ENCODE assay signal across 12 cellular contexts in genomic region chr1:116067564-116067887, GRCh38. TPM values are rescaled to one million over a fixed set of nuclear protein-coding genes. Genes with fewer than 3 reads are reported as not detected.
A peak's percentile ranks its signal among the peaks of the same experiment; 100 is the strongest.
DNase-seq lines count a peak whose midpoint lies in the region; ATAC-seq and TF ChIP-seq lines count a peak whose summit lies in the region.
"Had no signal": no experiment of that assay in that cellular context is flagged by ENCODE, and none has a peak within 500 bp of the region (broad histone marks: within the 10 kb centered on the region; RNA-seq: fewer than 3 reads in every experiment).

No MANE protein-coding gene starts in this region.

- no peaks in the 10 kb centered on the region for H3K4me1 ChIP-seq in stomach
- H3K4me1 ChIP-seq: right lobe of liver had no signal

- no peak for TF ChIP-seq POLR2A in stomach (IDR thresholded peaks at IDR 0.05)

- POLR2A ChIA-PET in activated CD4-positive, alpha-beta T cell treated with anti-CD3 and anti-CD28 coated beads, Interleukin-2, amount 10 ng/mL, durations not matched to agents 7 days and 5 days (lab: Charles Lee): no interaction called here

- H3K4me1 Mint-ChIP-seq in activated CD4-positive, alpha-beta T cell treated with anti-CD3 and anti-CD28 coated beads, Interleukin-2, amount 10 ng/mL, durations not matched to agents 7 days and 5 days: no peaks in the 10 kb centered on the region

- intact Hi-C loops in left cardiac atrium (cut with DNase I) (no loop called here), stomach (cut with DNase I; ENCODE audit: low total_unique reads) (no loop called here)

- TF ChIP-seq CTCF in astrocyte of the cerebellum (IDR thresholded peaks at IDR 0.05; ENCODE audit: low read depth, low read length, missing control alignments) (no peak), stomach (IDR thresholded peaks at IDR 0.05) (no peak)

- CTCF ChIA-PET in activated CD4-positive, alpha-beta T cell treated with anti-CD3 and anti-CD28 coated beads, Interleukin-2, amount 10 ng/mL, durations not matched to agents 7 days and 5 days (lab: Charles Lee): interaction anchor here (2.0 kb wide), 1 partner anchor 20 kb away, joined by 5 read pairs; no protein-coding TSS in a partner anchor

- TF ChIP-seq EP300 in stomach (IDR thresholded peaks at IDR 0.05): no peak

- WGBS in stomach, 5 donors: 58 to 85% (median 83%) methylated on average over 2 of the region's 2 CpGs

- H3K27ac ChIP-seq in stomach: peak overlapping the region in 4 of 5 donors; percentile 25 to 49 (median 26)
- H3K27ac ChIP-seq: right lobe of liver had no signal

- H3K9me3 Mint-ChIP-seq in activated CD4-positive, alpha-beta T cell treated with anti-CD3 and anti-CD28 coated beads, Interleukin-2, amount 10 ng/mL, durations not matched to agents 7 days and 5 days: no peaks in the 10 kb centered on the region

- H3K27ac Mint-ChIP-seq in activated CD4-positive, alpha-beta T cell treated with anti-CD3 and anti-CD28 coated beads, Interleukin-2, amount 10 ng/mL, durations not matched to agents 7 days and 5 days: no peak overlapping the region

- ATAC-seq in left cardiac atrium: peak in 1 of 2 donors; percentile 97
- ATAC-seq: right lobe of liver had no signal

- H3K4me3 ChIP-seq in astrocyte of the cerebellum (ENCODE audit: low read depth, low read length) (no peak overlapping the region), stomach (no peak overlapping the region)
- H3K4me3 ChIP-seq: right lobe of liver had no signal

- no peaks in the 10 kb centered on the region for H3K27me3 ChIP-seq in stomach
- H3K27me3 ChIP-seq: right lobe of liver had no signal

- in situ Hi-C loops in astrocyte of the cerebellum (cut with HindIII; ENCODE audit: low sequenced_read_pairs): no loop called here

- DNase-seq in GM04504 (ENCODE audit: low read depth) (peak; percentile 87), astrocyte of the cerebellum (ENCODE audit: low read depth) (peak; percentile 46), left cardiac atrium (peak; percentile 39), stomach (no peak), Kasumi-1 (lab: John Stamatoyannopoulos, UW) (no peak), cerebellar nuclear complex (lab: John Stamatoyannopoulos, UW) (no peak)
- DNase-seq in activated naive CD4-positive, alpha-beta T cell treated with Interleukin-2 at 50 U/mL for 16 hours: no peak
- no peak for DNase-seq in activated CD4-positive, alpha-beta T cell treated with anti-CD3 and anti-CD28 coated beads, Interleukin-2, amount 10 ng/mL, durations not matched to agents 7 days and 5 days
- DNase-seq: midbrain, NCI-H446, right lobe of liver had no signal

- H3K4me3 Mint-ChIP-seq in activated CD4-positive, alpha-beta T cell treated with anti-CD3 and anti-CD28 coated beads, Interleukin-2, amount 10 ng/mL, durations not matched to agents 7 days and 5 days: no peak overlapping the region

- H3K27me3 Mint-ChIP-seq in activated CD4-positive, alpha-beta T cell treated with anti-CD3 and anti-CD28 coated beads, Interleukin-2, amount 10 ng/mL, durations not matched to agents 7 days and 5 days: peaks cover 29% of the 10 kb centered on the region

- peaks cover 0 to 72% (median 63%) of the 10 kb centered on the region in 4 donors for H3K36me3 ChIP-seq in stomach
- H3K36me3 ChIP-seq: right lobe of liver had no signal

- H3K9me3 ChIP-seq in stomach: no peaks in the 10 kb centered on the region
- H3K9me3 ChIP-seq: right lobe of liver had no signal

- no peaks in the 10 kb centered on the region for H3K36me3 Mint-ChIP-seq in activated CD4-positive, alpha-beta T cell treated with anti-CD3 and anti-CD28 coated beads, Interleukin-2, amount 10 ng/mL, durations not matched to agents 7 days and 5 days (ENCODE audit: low read depth)

RNA-seq across cellular contexts. Expression of gene MAB21L3, which starts 43.7 kb away (rescaled TPM):
- total RNA-seq in left cardiac atrium: under 1 TPM in 1 of 2 donors, not detected in 1; 0.12 TPM
- total RNA-seq in stomach: under 1 TPM in 1 of 5 donors, not detected in 4; 0.18 TPM
- polyA plus RNA-seq in stomach: under 1 TPM in 1 of 3 donors, not detected in 2; 0.60 TPM
- total RNA-seq in activated CD4-positive, alpha-beta T cell treated with anti-CD3 and anti-CD28 coated beads, Interleukin-2, amount 10 ng/mL, durations not matched to agents 7 days and 5 days: not detected
- total RNA-seq: activated CD8-positive, alpha-beta memory T cell treated with anti-CD3 and anti-CD28 coated beads for 36 hours had no signal

Comparison
In these comparisons a context has a peak if more than half of its experiments do, and no peak if none do; other contexts are left out.
1. DNase-seq: peak in GM04504 (single experiment), astrocyte of the cerebellum (single experiment) and left cardiac atrium (single experiment); none in stomach (single experiment), activated naive CD4-positive, alpha-beta T cell treated with Interleukin-2 at 50 U/mL for 16 hours (single experiment), Kasumi-1 (0 of 2), cerebellar nuclear complex (0 of 2) and activated CD4-positive, alpha-beta T cell treated with anti-CD3 and anti-CD28 coated beads, Interleukin-2, amount 10 ng/mL, durations not matched to agents 7 days and 5 days (single experiment).